22 cellular contexts compared by ENCODE assay signal in the genomic region with DNA sequence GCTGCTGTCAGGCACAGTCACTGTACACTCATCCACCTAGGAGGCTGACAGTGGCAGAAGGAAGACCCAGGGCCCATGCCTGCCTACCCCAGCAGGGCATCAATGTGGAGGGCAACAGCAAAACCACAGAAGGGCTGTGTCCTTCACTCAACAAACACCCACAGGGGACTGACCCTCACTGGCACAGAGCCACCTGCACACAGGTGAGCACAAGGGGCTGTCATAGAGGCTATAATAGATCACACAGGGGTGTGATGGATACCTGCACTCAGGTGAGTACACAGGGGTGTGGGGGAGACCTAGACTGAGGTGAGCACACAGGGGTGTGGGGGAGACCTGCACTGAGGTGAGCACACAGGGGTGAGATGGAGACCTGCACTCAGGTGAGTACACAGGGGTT.
"Had no signal": no experiment of that assay in that cellular context is flagged by ENCODE, and none has a peak within 500 bp of the region (broad histone marks: within the 10 kb centered on the region; RNA-seq: fewer than 3 reads in every experiment).

No MANE protein-coding gene starts in this region.

- FAIRE-seq: HTR-8/SVneo, K562 had no signal

- H3K9me3 ChIP-seq: SJCRH30 had no signal

- H3K4me2 ChIP-seq: KMS-11 had no signal

- H3K4me3 ChIP-seq: K562, SJCRH30 had no signal

- ATAC-seq: K562, Panc1, PC-3, SK-N-SH treated with all-trans-retinoic acid at 6 μM for 48 hours had no signal

- H3K4me1 ChIP-seq: SJCRH30 had no signal

- H3K9ac ChIP-seq: KMS-11 had no signal

- DNase-seq: Kasumi-1, MM.1S, NCI-H1092 treated with DMSO at 0.1 percent for 48 hours, NCI-H1436, NCI-H187, NCI-H2029, NCI-H2081 treated with DMSO at 0.1 percent for 48 hours, NCI-H2171 treated with DMSO at 0.1 percent for 48 hours, NCI-H2227 treated with DMSO at 0.1 percent for 48 hours, NCI-H524 treated with DMSO at 0.1 percent for 48 hours, NCI-H69, NCI-H774, PC-3, SHP77, SJCRH30 had no signal

- H3K27ac ChIP-seq: HL-60, KMS-11, RWPE1, SJCRH30 had no signal

- H3K36me3 ChIP-seq: SJCRH30 had no signal

- H3K27me3 ChIP-seq: SJCRH30 had no signal
